In genomic region chr3:53772562-53773329, GRCh38 we compare ENCODE assay signal across 19 cellular contexts.
DNase-seq lines count a peak whose midpoint lies in the region; ATAC-seq, FAIRE-seq and TF ChIP-seq lines count a peak whose summit lies in the region.
"Had no signal": no experiment of that assay in that cellular context is flagged by ENCODE, and none has a peak within 500 bp of the region (broad histone marks: within the 10 kb centered on the region; RNA-seq: fewer than 3 reads in every experiment).

No MANE protein-coding gene starts in this region.

- CTCF ChIA-PET in IMR-90 (lab: Yijun Ruan, JAX) = interaction anchor here (0.6 kb wide), 2 partner anchors 88 to 124 kb away, joined by 3 to 6 read pairs; no protein-coding TSS in a partner anchor
- CTCF ChIA-PET in activated naive CD4-positive, alpha-beta T cell treated with anti-CD3 and anti-CD28 coated beads for 36 hours (lab: Charles Lee) = no interaction called here
- CTCF ChIA-PET in HEK293T (lab: Yijun Ruan, JAX) = no interaction called here

- H3K4me1 Mint-ChIP-seq in neural progenitor cell = peaks cover 48% of the 10 kb centered on the region
- no peaks in the 10 kb centered on the region for H3K4me1 Mint-ChIP-seq in activated naive CD4-positive, alpha-beta T cell treated with anti-CD3 and anti-CD28 coated beads for 36 hours (ENCODE audit: low read depth)
- H3K4me1 Mint-ChIP-seq: activated naive CD4-positive, alpha-beta T cell treated with anti-CD3 and anti-CD28 coated beads, Interleukin-2, amount 50 U/mL, for 24 hours had no signal

- no peak overlapping the region for H3K4ac ChIP-seq in IMR-90 (ENCODE audit: low read depth, low read length)

- FAIRE-seq in endometrium (lab: Jason Lieb, UNC) = peak; percentile 8
- FAIRE-seq: D721Med had no signal

- H3K9me3 Mint-ChIP-seq in neural progenitor cell = no peaks in the 10 kb centered on the region
- no peaks in the 10 kb centered on the region for H3K9me3 Mint-ChIP-seq in activated naive CD4-positive, alpha-beta T cell treated with anti-CD3 and anti-CD28 coated beads for 36 hours
- H3K9me3 Mint-ChIP-seq: activated naive CD4-positive, alpha-beta T cell treated with anti-CD3 and anti-CD28 coated beads, Interleukin-2, amount 50 U/mL, for 24 hours; IgD-negative memory B cell; T-helper 2 cell treated with Interferon-gamma antibody and Interleukin-4, amounts not matched to agents 5 μg/mL and 100 μg/mL, for 36 hours had no signal

- H3K4me3 Mint-ChIP-seq in neural progenitor cell = peak overlapping the region; percentile 12
- H3K4me3 Mint-ChIP-seq in activated naive CD4-positive, alpha-beta T cell treated with anti-CD3 and anti-CD28 coated beads for 36 hours = no peak overlapping the region
- H3K4me3 Mint-ChIP-seq: activated naive CD4-positive, alpha-beta T cell treated with anti-CD3 and anti-CD28 coated beads, Interleukin-2, amount 50 U/mL, for 24 hours; T-helper 2 cell treated with Interferon-gamma antibody and Interleukin-4, amounts not matched to agents 5 μg/mL and 100 μg/mL, for 36 hours had no signal

- TF ChIP-seq POLR2A in IMR-90 (IDR thresholded peaks at IDR 0.05; ENCODE audit: low read depth, low read length) = no peak

- no peak for TF ChIP-seq CTCF in AG09319 (IDR thresholded peaks at IDR 0.05; ENCODE audit: low read depth, low read length)
- TF ChIP-seq CTCF in IMR-90 (conservative IDR thresholded peaks at IDR 0.05; ENCODE audit: low read depth, low read length) = no peak
- TF ChIP-seq CTCF in neural progenitor cell (IDR thresholded peaks at IDR 0.05) = no peak
- TF ChIP-seq CTCF in GM13976 (IDR thresholded peaks at IDR 0.05; ENCODE audit: borderline replicate concordance, control extremely low read depth, extremely low read depth, insufficient read depth, missing control alignments) = no peak

- dilution Hi-C loops in IMR-90 (cut with HindIII; ENCODE audit: low sequenced_read_pairs, unreplicated experiment) = no loop called here

- H3K27ac Mint-ChIP-seq in neural progenitor cell = no peak overlapping the region
- H3K27ac Mint-ChIP-seq in activated naive CD4-positive, alpha-beta T cell treated with anti-CD3 and anti-CD28 coated beads for 36 hours = no peak overlapping the region
- H3K27ac Mint-ChIP-seq: activated naive CD4-positive, alpha-beta T cell treated with anti-CD3 and anti-CD28 coated beads, Interleukin-2, amount 50 U/mL, for 24 hours; IgD-negative memory B cell had no signal

- H2AK9ac ChIP-seq in IMR-90 (replicated peaks; ENCODE audit: low read depth, low read length, poor library complexity) = no peak overlapping the region

- no peak overlapping the region for H3K14ac ChIP-seq in IMR-90 (replicated peaks; ENCODE audit: low read depth, low read length)

- H3K23ac ChIP-seq in IMR-90 (ENCODE audit: low read depth, low read length) = no peak overlapping the region

- H3K27me3 ChIP-seq in IMR-90 (ENCODE audit: control insufficient read depth, insufficient read depth, low read length) = peaks cover 12% of the 10 kb centered on the region; the same call in 1 of the 2 replicates
- H3K27me3 ChIP-seq in neural progenitor cell = no peaks in the 10 kb centered on the region
- H3K27me3 ChIP-seq: cardiac muscle cell, testis had no signal

- H4K91ac ChIP-seq in IMR-90 (ENCODE audit: insufficient read depth, low read depth, low read length) = no peak overlapping the region

- H2BK15ac ChIP-seq in IMR-90 (ENCODE audit: low read depth, low read length) = no peak overlapping the region

- DNase-seq in AG09319 (ENCODE audit: extremely low read depth, low read depth) (peak; percentile 25), IMR-90 (peak; percentile 27), neural progenitor cell (ENCODE audit: low spot score) (no peak), GM13976 (ENCODE audit: low spot score) (no peak), HEK293T (ENCODE audit: extremely low spot score) (no peak)
- no peak for DNase-seq in activated naive CD4-positive, alpha-beta T cell treated with anti-CD3 and anti-CD28 coated beads for 36 hours
- no peak for DNase-seq in activated CD4-positive, alpha-beta T cell treated with anti-CD3 and anti-CD28 coated beads for 4 hours
- DNase-seq: activated CD4-positive, alpha-beta T cell treated with anti-CD3 and anti-CD28 coated beads for 48 hours; kidney glomerular epithelial cell; SHP77; stimulated activated CD4-positive, alpha-beta T cell treated with anti-CD3 and anti-CD28 coated beads, Interleukin-15, amount 100 ng/mL, for 24 hours had no signal

- H3K4me3 ChIP-seq in IMR-90 (ENCODE audit: insufficient read depth, low read depth, low read length) (no peak overlapping the region), neural progenitor cell (no peak overlapping the region)
- H3K4me3 ChIP-seq: cardiac muscle cell, testis had no signal

- 87% methylated on average over 3 of the region's 19 CpGs; no CpG with 5 or more reads in 1 of the 2 experiments for WGBS in IMR-90 (ENCODE audit: extremely low coverage in 2 of 2, insufficient read length in 1 of 2), 2 experiments

- peaks cover 8% of the 10 kb centered on the region for H3K27me3 Mint-ChIP-seq in neural progenitor cell (ENCODE audit: insufficient read depth, low read depth)
- H3K27me3 Mint-ChIP-seq in activated naive CD4-positive, alpha-beta T cell treated with anti-CD3 and anti-CD28 coated beads for 36 hours (ENCODE audit: low read depth) = no peaks in the 10 kb centered on the region
- H3K27me3 Mint-ChIP-seq: activated naive CD4-positive, alpha-beta T cell treated with anti-CD3 and anti-CD28 coated beads, Interleukin-2, amount 50 U/mL, for 24 hours had no signal

- in situ Hi-C loops in IMR-90 (cut with MboI; ENCODE audit: low sequenced_read_pairs) (no loop called here), GM13976 (cut with MboI; ENCODE audit: low sequenced_read_pairs, unreplicated experiment) (no loop called here)

- BruUV-seq in IMR-90 (replicated peaks; lab: Mats Ljungman, UMichigan) = no TSS peak

- peak overlapping the region; percentile 63; the same call in 1 of the 2 replicates for H3K18ac ChIP-seq in IMR-90 (ENCODE audit: low read depth, low read length)

- H3K4me1 ChIP-seq in IMR-90 (ENCODE audit: control insufficient read depth, insufficient read depth, low read length) (peaks cover 17% of the 10 kb centered on the region; the same call in 1 of the 2 replicates), neural progenitor cell (peaks cover 41% of the 10 kb centered on the region)

- intact Hi-C loops in IMR-90 (cut with micrococcal nuclease) = no loop called here
- intact Hi-C loops in activated naive CD4-positive, alpha-beta T cell treated with anti-CD3 and anti-CD28 coated beads for 36 hours (cut with micrococcal nuclease) = no loop called here

- H3K4me2 ChIP-seq in IMR-90 (ENCODE audit: low read depth, low read length) = no peak overlapping the region; the same call in 1 of the 2 replicates
- H3K4me2 ChIP-seq in neural progenitor cell = no peak overlapping the region

- no peaks in the 10 kb centered on the region for H3K36me3 Mint-ChIP-seq in neural progenitor cell
- H3K36me3 Mint-ChIP-seq in activated naive CD4-positive, alpha-beta T cell treated with anti-CD3 and anti-CD28 coated beads for 36 hours (ENCODE audit: low read depth) = no peaks in the 10 kb centered on the region
- H3K36me3 Mint-ChIP-seq: activated naive CD4-positive, alpha-beta T cell treated with anti-CD3 and anti-CD28 coated beads, Interleukin-2, amount 50 U/mL, for 24 hours had no signal

- no peak for TF ChIP-seq RAD21 in IMR-90 (IDR thresholded peaks at IDR 0.05; ENCODE audit: low read length)

- POLR2A ChIA-PET in IMR-90 (lab: Charles Lee; ENCODE audit: unreplicated experiment) = no interaction called here
- POLR2A ChIA-PET in HEK293T (lab: Yijun Ruan, JAX) = no interaction called here

- H3K27ac ChIP-seq in IMR-90 (ENCODE audit: insufficient read depth, low read length) = peak overlapping the region; percentile 82; the same call in 1 of the 2 replicates
- H3K27ac ChIP-seq in neural progenitor cell = no peak overlapping the region
- H3K27ac ChIP-seq: cardiac muscle cell, epithelial cell of prostate had no signal

- peak overlapping the region; percentile 58; the same call in 1 of the 2 replicates for H4K5ac ChIP-seq in IMR-90 (ENCODE audit: low read depth, low read length)

- H3K9me3 ChIP-seq in IMR-90 (ENCODE audit: control insufficient read depth, insufficient read depth, low read length) (no peaks in the 10 kb centered on the region), neural progenitor cell (ENCODE audit: low read depth) (no peaks in the 10 kb centered on the region)
- H3K9me3 ChIP-seq: testis had no signal

- H3K79me1 ChIP-seq in IMR-90 (ENCODE audit: low read depth in 1 of 2, low read length in 2 of 2) = no peaks in the 10 kb centered on the region

- no peak overlapping the region for H2AK5ac ChIP-seq in IMR-90 (ENCODE audit: low read depth, low read length)

- H3F3A ChIP-seq in neural progenitor cell (ENCODE audit: low read depth) = no peaks in the 10 kb centered on the region

- no peak overlapping the region for H2BK5ac ChIP-seq in IMR-90 (ENCODE audit: low read depth, low read length, poor library complexity, severe bottlenecking)

- H3K9me1 ChIP-seq in IMR-90 (ENCODE audit: insufficient read depth, low read length) = no peaks in the 10 kb centered on the region

- no peak overlapping the region for H3K9ac ChIP-seq in IMR-90 (ENCODE audit: low read depth, low read length)
- H3K9ac ChIP-seq in neural progenitor cell = no peak overlapping the region

- H4K20me1 ChIP-seq in IMR-90 (ENCODE audit: insufficient read depth, low read length) (no peaks in the 10 kb centered on the region), neural progenitor cell (ENCODE audit: low read depth) (no peaks in the 10 kb centered on the region)

- H4K8ac ChIP-seq in IMR-90 (ENCODE audit: low read depth in 2 of 2, low read length in 2 of 2) = 0 out of 4 replicates have a peak overlapping the region, but pooled peaks of 1 of the 2 experiments have one; percentile 22

- no peak overlapping the region for H2BK20ac ChIP-seq in IMR-90 (ENCODE audit: low read depth, low read length)

- no peak overlapping the region for H3K56ac ChIP-seq in IMR-90 (ENCODE audit: extremely low read depth, insufficient read depth, low read length)

- H3K79me2 ChIP-seq in neural progenitor cell (ENCODE audit: low read depth) = no peaks in the 10 kb centered on the region

- peak; percentile 66 for ATAC-seq in IMR-90 (ENCODE audit: low read depth)

- no peak overlapping the region for H2BK120ac ChIP-seq in IMR-90 (ENCODE audit: low read depth, low read length)

- H2AFZ ChIP-seq in IMR-90 (replicated peaks; ENCODE audit: low read length, poor library complexity) (peak overlapping the region; percentile 68), neural progenitor cell (replicated peaks) (peak overlapping the region; percentile 77)

- no peaks in the 10 kb centered on the region for H3K36me3 ChIP-seq in IMR-90 (ENCODE audit: control insufficient read depth, insufficient read depth, low read length)
- no peaks in the 10 kb centered on the region for H3K36me3 ChIP-seq in neural progenitor cell

TF ChIP-seq in IMR-90, 13 proteins besides CTCF, POLR2A, EP300 and RAD21 (continues in another document):
- TF ChIP-seq RCOR1 (IDR thresholded peaks at IDR 0.05; ENCODE audit: insufficient replicate concordance, low read length) (no peak), NFE2L2 (IDR thresholded peaks at IDR 0.05; ENCODE audit: low read depth, low read length) (no peak)

TF ChIP-seq in HEK293T, 16 proteins besides CTCF, POLR2A, EP300 and RAD21 (continues in another document):
- no peak for TF ChIP-seq CTBP1 (IDR thresholded peaks at IDR 0.05; ENCODE audit: borderline replicate concordance)
- no peak for TF ChIP-seq ELF4 (IDR thresholded peaks at IDR 0.05)
- TF ChIP-seq SUZ12 (IDR thresholded peaks at IDR 0.05) = no peak

Comparison
In these comparisons a context has a peak if more than half of its experiments do, and no peak if none do; other contexts are left out.
1. DNase-seq: peak in AG09319 (single experiment) and IMR-90 (single experiment); none in neural progenitor cell (single experiment), activated naive CD4-positive, alpha-beta T cell treated with anti-CD3 and anti-CD28 coated beads for 36 hours (single experiment), activated CD4-positive, alpha-beta T cell treated with anti-CD3 and anti-CD28 coated beads for 4 hours (0 of 2), GM13976 (single experiment) and HEK293T (single experiment).